ENCODE assay signal across 8 cellular contexts in the genomic region with DNA sequence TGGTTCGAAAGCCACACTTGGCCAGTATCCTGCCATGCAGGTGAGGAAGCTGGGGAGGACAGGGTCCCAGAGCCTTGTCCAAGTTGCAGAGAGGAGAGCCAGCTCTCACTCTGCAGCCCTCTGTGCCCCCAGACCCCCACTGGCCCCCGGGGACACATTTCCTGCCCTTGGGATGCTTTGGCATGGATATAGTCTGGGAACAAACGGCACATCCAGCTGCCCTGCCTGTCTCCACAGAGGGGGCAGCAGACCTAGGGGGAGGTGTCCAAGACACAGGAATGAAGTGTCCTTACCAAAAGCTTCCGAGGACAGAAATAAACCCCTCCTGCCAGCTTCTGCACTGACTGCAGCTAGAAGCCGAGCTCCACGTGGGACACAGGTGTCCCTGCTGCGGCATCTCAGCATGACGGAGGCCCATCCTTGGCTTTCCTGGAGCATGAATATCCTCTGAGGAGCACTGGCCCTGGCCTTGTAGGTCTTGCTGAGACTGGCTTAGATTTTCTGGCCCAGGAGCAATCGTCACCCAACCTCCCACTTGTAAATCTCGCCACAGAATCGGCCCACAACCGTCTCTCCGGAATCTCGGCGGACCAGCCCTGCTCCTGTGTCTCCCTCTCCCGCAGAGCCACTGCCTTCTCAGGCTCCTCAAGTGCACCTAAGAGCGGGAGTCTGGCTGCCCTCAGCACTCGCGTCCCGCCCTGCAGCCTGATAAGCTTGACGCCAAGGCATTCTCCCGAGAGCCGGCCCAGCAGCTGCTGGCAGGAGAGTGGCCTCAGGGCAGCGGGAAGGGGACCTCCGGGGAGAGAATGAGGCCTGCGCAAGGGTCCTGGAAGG. TPM values are rescaled to one million over a fixed set of nuclear protein-coding genes. Genes with fewer than 3 reads are reported as not detected.
DNase-seq lines count a peak whose midpoint lies in the region; ATAC-seq, FAIRE-seq and TF ChIP-seq lines count a peak whose summit lies in the region.

No MANE protein-coding gene starts in this region.

- H3K4me1 ChIP-seq in OCI-LY7 (ENCODE audit: insufficient read depth, low read length, poor library complexity, severe bottlenecking): peaks cover 24% of the 10 kb centered on the region
- H3K4me1 ChIP-seq in mammary epithelial cell (ENCODE audit: insufficient read depth, low read length): peaks cover 38% of the 10 kb centered on the region

- BruUV-seq in OCI-LY7 (replicated peaks; lab: Mats Ljungman, UMichigan) (TSS peak; percentile 56), mammary epithelial cell (replicated peaks; lab: Mats Ljungman, UMichigan) (no TSS peak)

- in situ Hi-C loops in mammary epithelial cell (cut with MboI; ENCODE audit: low sequenced_read_pairs in 2 of 2): no loop called here

- POLR2A ChIA-PET in OCI-LY7 (lab: Charles Lee): interaction anchor here (0.8 kb wide), 1 partner anchor 72 kb away, joined by 4 read pairs; no protein-coding TSS in a partner anchor

- peak overlapping the region; percentile 90 for H3K4me2 ChIP-seq in OCI-LY7 (ENCODE audit: low read length)
- H3K4me2 ChIP-seq in mammary epithelial cell (ENCODE audit: insufficient read depth, low read depth, low read length): peak overlapping the region; percentile 97

- H3K27ac Mint-ChIP-seq in stimulated activated naive CD8-positive, alpha-beta T cell treated with anti-CD3 and anti-CD28 coated beads, Interleukin-15, amount 100 ng/mL, for 72 hours: peak overlapping the region; percentile 98 to 99

- dilution Hi-C loops in mammary epithelial cell (cut with HindIII; ENCODE audit: low sequenced_read_pairs): no loop called here

- no peak for FAIRE-seq in GM19239 (lab: Jason Lieb, UNC)

- peak overlapping the region; percentile 82 to 87 for H3K4me3 Mint-ChIP-seq in stimulated activated naive CD8-positive, alpha-beta T cell treated with anti-CD3 and anti-CD28 coated beads, Interleukin-15, amount 100 ng/mL, for 72 hours

- no peak for ATAC-seq in stimulated activated naive CD8-positive, alpha-beta T cell treated with anti-CD3 and anti-CD28 coated beads, Interleukin-15, amount 100 ng/mL, for 72 hours

- H3K9me2 ChIP-seq in OCI-LY7 (ENCODE audit: insufficient read depth, low read length): no peaks in the 10 kb centered on the region

- no peaks in the 10 kb centered on the region for H3K9me3 Mint-ChIP-seq in stimulated activated naive CD8-positive, alpha-beta T cell treated with anti-CD3 and anti-CD28 coated beads, Interleukin-15, amount 100 ng/mL, for 72 hours

- no peak for TF ChIP-seq CTCF in OCI-LY7 (conservative IDR thresholded peaks at IDR 0.05; ENCODE audit: low read length)
- TF ChIP-seq CTCF in mammary epithelial cell (conservative IDR thresholded peaks at IDR 0.05 in 1 of 2, IDR thresholded peaks at IDR 0.05 in 1 of 2; ENCODE audit: extremely low read depth in 1 of 2, insufficient read depth in 1 of 2, low read depth in 1 of 2, low read length in 2 of 2): no peak

- no peaks in the 10 kb centered on the region for H3K27me3 Mint-ChIP-seq in stimulated activated naive CD8-positive, alpha-beta T cell treated with anti-CD3 and anti-CD28 coated beads, Interleukin-15, amount 100 ng/mL, for 72 hours

- H4K20me1 ChIP-seq in OCI-LY7 (ENCODE audit: insufficient read depth, low read length): no peaks in the 10 kb centered on the region
- H4K20me1 ChIP-seq in mammary epithelial cell (ENCODE audit: insufficient read depth, low read length): no peaks in the 10 kb centered on the region

- H3K27ac ChIP-seq in OCI-LY7 (ENCODE audit: low read depth, low read length, poor library complexity, severe bottlenecking) (peak overlapping the region; percentile 49), mammary epithelial cell (ENCODE audit: insufficient read depth, low read depth, low read length) (peak overlapping the region; percentile 80), layer of hippocampus (ENCODE audit: low read depth, low read length) (peak overlapping the region; percentile 99)

- H3K27me3 ChIP-seq in mammary epithelial cell (ENCODE audit: insufficient read depth, low read length) (no peaks in the 10 kb centered on the region), layer of hippocampus (ENCODE audit: control insufficient read depth, insufficient read depth, low read length) (no peaks in the 10 kb centered on the region)

- H2AFZ ChIP-seq in OCI-LY7 (ENCODE audit: low read length) (no peak overlapping the region), mammary epithelial cell (ENCODE audit: low read depth, low read length) (peak overlapping the region; percentile 75)

- peak overlapping the region; percentile 69 for H3K9ac ChIP-seq in mammary epithelial cell (ENCODE audit: insufficient read depth, low read length)

- peak overlapping the region; percentile 76 for H3K4me3 ChIP-seq in OCI-LY7 (ENCODE audit: low read depth, low read length, poor library complexity, severe bottlenecking)
- H3K4me3 ChIP-seq in mammary epithelial cell (replicated peaks in 1 of 3; ENCODE audit: insufficient read depth in 1 of 3, low read depth in 2 of 3, low read length in 3 of 3): peak overlapping the region; percentile 67 to 88 (median 83)

- peak; percentile 9 for DNase-seq in activated T-cell treated with anti-CD3 and anti-CD28 coated beads for 1 hour (ENCODE audit: low read depth)
- DNase-seq in activated T-cell treated with anti-CD3 and anti-CD28 coated beads, Interleukin-2, amount 50 U/mL, for 1 hour: no peak
- peak; percentile 46 for DNase-seq in OCI-LY7 (ENCODE audit: low spot score)
- peak; percentile 37 for DNase-seq in mammary epithelial cell
- peak; percentile 18 to 26 for DNase-seq in stimulated activated naive CD8-positive, alpha-beta T cell treated with anti-CD3 and anti-CD28 coated beads, Interleukin-15, amount 100 ng/mL, for 72 hours
- DNase-seq in kidney glomerular epithelial cell (lab: John Stamatoyannopoulos, UW): no peak
- DNase-seq in GM19239 (ENCODE audit: insufficient read length, low spot score): no peak

- H3K9me3 ChIP-seq in OCI-LY7 (ENCODE audit: low read length): no peaks in the 10 kb centered on the region
- H3K9me3 ChIP-seq in mammary epithelial cell (replicated peaks; ENCODE audit: insufficient read depth, low read length): no peaks in the 10 kb centered on the region

- peaks cover 13% of the 10 kb centered on the region; the same call in 1 of the 2 replicates for H3K36me3 ChIP-seq in OCI-LY7 (ENCODE audit: insufficient read depth, low read length)
- no peaks in the 10 kb centered on the region for H3K36me3 ChIP-seq in mammary epithelial cell (ENCODE audit: insufficient read depth, low read length)

- intact Hi-C loops in OCI-LY7 (cut with micrococcal nuclease; ENCODE audit: unreplicated experiment): loop anchor here (1.0 kb wide), 1 partner anchor 40 kb away; no protein-coding TSS in a partner anchor
- intact Hi-C loops in mammary epithelial cell (cut with micrococcal nuclease): loop anchor here (2.0 to 5.0 kb wide), 3 partner anchors 66 to 144 kb away; partner anchors contain the start of genes PGAP6, RAB11FIP3 and RAB40C

- WGBS in mammary epithelial cell (ENCODE audit: low coverage, missing lambda C conversion rate): 4% methylated on average over 21 of the region's 26 CpGs

- H3K4me1 Mint-ChIP-seq in stimulated activated naive CD8-positive, alpha-beta T cell treated with anti-CD3 and anti-CD28 coated beads, Interleukin-15, amount 100 ng/mL, for 72 hours: peaks cover 65% of the 10 kb centered on the region

- H3K79me2 ChIP-seq in OCI-LY7 (ENCODE audit: insufficient read depth, low read depth, low read length): peaks cover 38% of the 10 kb centered on the region
- H3K79me2 ChIP-seq in mammary epithelial cell (ENCODE audit: insufficient read depth, low read length): peaks cover 63% of the 10 kb centered on the region

- CTCF ChIA-PET in OCI-LY7 (lab: Charles Lee; ENCODE audit: unreplicated experiment) (no interaction called here), mammary epithelial cell (lab: Charles Lee; ENCODE audit: low non-redundant PET) (interaction anchor here (0.5 kb wide), 1 partner anchor 393 kb away, joined by 3 read pairs; no protein-coding TSS in a partner anchor)

RNA-seq across cellular contexts. Expression of gene CAPN15, which starts 1.1 kb away (rescaled TPM):
- 23.1 and 32.9 TPM in 2 replicates for total RNA-seq in OCI-LY7 (2014; rRNA removed; shearing (Covaris generic))
- total RNA-seq in OCI-LY7 (2022): 43.9 and 54.0 TPM in 2 replicates
- total RNA-seq in mammary epithelial cell: 10 to 100 TPM; 32.8 to 58.5 TPM
- 18.9 TPM for polyA plus RNA-seq in mammary epithelial cell
- 10.6 TPM for polyA minus RNA-seq in mammary epithelial cell

RNA-seq across cellular contexts. Expression of gene PRR35, which starts 33.8 kb away (rescaled TPM):
- total RNA-seq in OCI-LY7 (2014; rRNA removed; shearing (Covaris generic)): not detected in 2 replicates
- total RNA-seq in OCI-LY7 (2022) (not detected in 2 replicates), mammary epithelial cell (not detected)
- not detected for polyA plus RNA-seq in mammary epithelial cell
- polyA minus RNA-seq in mammary epithelial cell: not detected

RNA-seq across cellular contexts. Expression of gene NHLRC4, which starts 40.4 kb away (rescaled TPM):
- total RNA-seq in OCI-LY7 (2014; rRNA removed; shearing (Covaris generic)): 3.7 and 4.2 TPM in 2 replicates
- 2.5 and 2.6 TPM in 2 replicates for total RNA-seq in OCI-LY7 (2022)
- total RNA-seq in mammary epithelial cell: under 1 TPM in 1 of 2 donors, not detected in 1; 0.17 TPM
- polyA plus RNA-seq in mammary epithelial cell: 0.06 TPM
- polyA minus RNA-seq in mammary epithelial cell: not detected

RNA-seq across cellular contexts. Expression of gene PIGQ, which starts 43.4 kb away (rescaled TPM):
- total RNA-seq in OCI-LY7 (2014; rRNA removed; shearing (Covaris generic)): 32.3 and 39.0 TPM in 2 replicates
- total RNA-seq in OCI-LY7 (2022) (51.4 and 54.2 TPM in 2 replicates), mammary epithelial cell (10 to 100 TPM; 24.7 to 45.5 TPM)
- 34.6 TPM for polyA plus RNA-seq in mammary epithelial cell
- polyA minus RNA-seq in mammary epithelial cell: 44.1 TPM

Comparison
In these comparisons a context has a peak if more than half of its experiments do, and no peak if none do; other contexts are left out.
1. DNase-seq: peak in activated T-cell treated with anti-CD3 and anti-CD28 coated beads for 1 hour (single experiment), OCI-LY7 (single experiment), mammary epithelial cell (single experiment) and stimulated activated naive CD8-positive, alpha-beta T cell treated with anti-CD3 and anti-CD28 coated beads, Interleukin-15, amount 100 ng/mL, for 72 hours (2 of 2); none in activated T-cell treated with anti-CD3 and anti-CD28 coated beads, Interleukin-2, amount 50 U/mL, for 1 hour (single experiment), kidney glomerular epithelial cell (single experiment) and GM19239 (single experiment).
2. H3K27ac ChIP-seq: peak in every context shown above with its lines; median percentile 99 in layer of hippocampus; 80 in mammary epithelial cell; 49 in OCI-LY7.